ENCODE assay signal across 22 cellular contexts in genomic region chr1:24782689-24783088, GRCh38. TPM values are rescaled to one million over a fixed set of nuclear protein-coding genes. Genes with fewer than 3 reads are reported as not detected.
DNase-seq lines count a peak whose midpoint lies in the region; ATAC-seq, FAIRE-seq and TF ChIP-seq lines count a peak whose summit lies in the region.
"Had no signal": no experiment of that assay in that cellular context is flagged by ENCODE, and none has a peak within 500 bp of the region (broad histone marks: within the 10 kb centered on the region; RNA-seq: fewer than 3 reads in every experiment).

No MANE protein-coding gene starts in this region.

- POLR2A ChIA-PET in HepG2 (lab: Yijun Ruan, JAX) = no interaction called here
- POLR2A ChIA-PET in K562 (lab: Yijun Ruan, JAX) = interaction anchor here (1.0 kb wide), 1 partner anchor 12 kb away, joined by 4 read pairs; no protein-coding TSS in a partner anchor

- H3K36me3 ChIP-seq in HepG2 (replicated peaks in 1 of 2; ENCODE audit: control insufficient read depth in 1 of 2, insufficient read depth in 2 of 2, low read length in 2 of 2) = no peaks in the 10 kb centered on the region; a peak in 1 of 5 replicates
- no peaks in the 10 kb centered on the region for H3K36me3 ChIP-seq in right lobe of liver
- no peaks in the 10 kb centered on the region for H3K36me3 ChIP-seq in K562 (ENCODE audit: control insufficient read depth, insufficient read depth, low read length)
- H3K36me3 ChIP-seq in tibial artery = no peaks in the 10 kb centered on the region

- H3K27me3 ChIP-seq in HepG2 (ENCODE audit: control insufficient read depth in 1 of 2, insufficient read depth in 2 of 2, low read length in 2 of 2) = no peaks in the 10 kb centered on the region
- no peaks in the 10 kb centered on the region for H3K27me3 ChIP-seq in right lobe of liver
- H3K27me3 ChIP-seq in K562 (ENCODE audit: control insufficient read depth in 2 of 2, insufficient read depth in 2 of 2, low read length in 2 of 2) = no peaks in the 10 kb centered on the region
- H3K27me3 ChIP-seq in tibial artery = no peaks in the 10 kb centered on the region
- H3K27me3 ChIP-seq: BLaER1 had no signal

- TF ChIP-seq RAD21 in HepG2 (CRISPR knock-in tag; IDR thresholded peaks at IDR 0.05) (no peak), K562 (CRISPR knock-in tag; conservative IDR thresholded peaks at IDR 0.05 in 1 of 2, IDR thresholded peaks at IDR 0.05 in 1 of 2) (no peak)

- H3K9me1 ChIP-seq in K562 (ENCODE audit: control insufficient read depth, insufficient read depth, low read length) = peaks cover 4% of the 10 kb centered on the region

- H3K4me1 ChIP-seq in HepG2 (ENCODE audit: insufficient read depth, low read length) (peaks cover 39% of the 10 kb centered on the region), right lobe of liver (peaks cover 0 to 63% (median 17%) of the 10 kb centered on the region in 4 donors), K562 (replicated peaks in 1 of 2; ENCODE audit: control insufficient read depth in 2 of 2, insufficient read depth in 2 of 2, low read length in 2 of 2) (no peaks in the 10 kb centered on the region), tibial artery (peaks cover 0 to 97% (median 22%) of the 10 kb centered on the region in 4 donors)
- H3K4me1 ChIP-seq: BLaER1 had no signal

- no peak for TF ChIP-seq POLR2A in HepG2 (IDR thresholded peaks at IDR 0.05; ENCODE audit: insufficient read depth in 1 of 2, low read depth in 2 of 2, low read length in 2 of 2)
- TF ChIP-seq POLR2A in right lobe of liver (IDR thresholded peaks at IDR 0.05) = no peak
- no peak for TF ChIP-seq POLR2A in K562 (conservative IDR thresholded peaks at IDR 0.05)
- TF ChIP-seq POLR2A in GM12892 (IDR thresholded peaks at IDR 0.05; ENCODE audit: low read depth, low read length) = no peak

- BruUV-seq in HepG2 (replicated peaks; lab: Mats Ljungman, UMichigan) (no TSS peak), K562 (replicated peaks; lab: Mats Ljungman, UMichigan) (no TSS peak)

- H3K4me2 ChIP-seq in HepG2 (ENCODE audit: low read depth, low read length) = no peak overlapping the region
- H3K4me2 ChIP-seq in K562 (ENCODE audit: insufficient read depth, low read length) = no peak overlapping the region
- H3K4me2 ChIP-seq: BLaER1, GM23338 had no signal

- H3K9ac ChIP-seq in HepG2 (ENCODE audit: insufficient read depth, low read depth, low read length) (no peak overlapping the region), K562 (ENCODE audit: insufficient read depth in 1 of 2, low read depth in 2 of 2, low read length in 2 of 2) (no peak overlapping the region)
- H3K9ac ChIP-seq: BLaER1 had no signal

- no peak for TF ChIP-seq EP300 in HepG2 (IDR thresholded peaks at IDR 0.05; ENCODE audit: low read depth in 2 of 2, low read length in 2 of 2)
- no peak for TF ChIP-seq EP300 in HepG2 (CRISPR knock-in tag; IDR thresholded peaks at IDR 0.05; ENCODE audit: borderline replicate concordance)
- TF ChIP-seq EP300 in K562 (IDR thresholded peaks at IDR 0.05; ENCODE audit: low read length) = no peak

- in situ Hi-C loops in HepG2 (cut with HindIII; ENCODE audit: extremely low pct_ligation_motif_present, low pct_unique_long_range_greater_than_20kb) (no loop called here), K562 (cut with MboI) (no loop called here)

- H4K20me1 ChIP-seq in HepG2 (ENCODE audit: insufficient read depth, low read length) (0 out of 2 replicates have a peak, but pooled peaks cover 4% of the 10 kb centered on the region), K562 (replicated peaks; ENCODE audit: control insufficient read depth, insufficient read depth, low read length) (no peaks in the 10 kb centered on the region)

- no peaks in the 10 kb centered on the region for H3K9me3 ChIP-seq in HepG2 (ENCODE audit: low read length)
- no peaks in the 10 kb centered on the region for H3K9me3 ChIP-seq in right lobe of liver
- no peaks in the 10 kb centered on the region for H3K9me3 ChIP-seq in K562 (replicated peaks; ENCODE audit: control insufficient read depth, insufficient read depth, low read depth, low read length)
- H3K9me3 ChIP-seq in tibial artery = no peaks in the 10 kb centered on the region
- H3K9me3 ChIP-seq: BLaER1, Caco-2 had no signal

- DNase-seq in HepG2 (ENCODE audit: low spot score) = no peak
- no peak for DNase-seq in right lobe of liver
- DNase-seq in K562 (ENCODE audit: extremely low read depth in 1 of 4, low spot score in 3 of 4) = no peak
- DNase-seq in tibial artery = no peak
- no peak for DNase-seq in GM12892 (ENCODE audit: insufficient read length)
- DNase-seq in DMS153 (lab: John Stamatoyannopoulos, UW) = no peak
- DNase-seq in middle frontal gyrus (ENCODE audit: extremely low spot score, low spot score) = no peak
- DNase-seq: Caco-2; CD4-positive, CD25-positive, alpha-beta regulatory T cell; CD8-positive, alpha-beta T cell; DMS79; EL; GDM1; H9 had no signal

- 98% methylated on average over 2 of the region's 2 CpGs for WGBS in HepG2 (ENCODE audit: low lambda C conversion rate)
- WGBS in right lobe of liver (ENCODE audit: insufficient coverage, low coverage, low lambda C conversion rate, missing lambda C conversion rate) = 100% methylated on average over 2 of the region's 2 CpGs
- 98% methylated on average over 2 of the region's 2 CpGs for WGBS in K562 (ENCODE audit: insufficient coverage, low coverage, missing lambda C conversion rate)

- H3K27ac ChIP-seq in HepG2 (ENCODE audit: extremely low read length, insufficient read depth, low read length) (no peak overlapping the region), right lobe of liver (peak overlapping the region in 1 of 3 donors; percentile 80), K562 (ENCODE audit: extremely low read depth, low read depth, low read length) (no peak overlapping the region), tibial artery (peak overlapping the region; percentile 17 to 72)
- H3K27ac ChIP-seq: 22Rv1, BLaER1, C4-2B had no signal

- intact Hi-C loops in HepG2 (cut with micrococcal nuclease; ENCODE audit: unreplicated experiment) (no loop called here), right lobe of liver (cut with DNase I) (no loop called here), K562 (cut with micrococcal nuclease) (no loop called here), tibial artery (cut with DNase I; ENCODE audit: low total_unique reads) (no loop called here)

- FAIRE-seq in HepG2 (lab: Jason Lieb, UNC) (no peak), K562 (lab: Jason Lieb, UNC) (no peak), GM12892 (lab: Jason Lieb, UNC) (no peak)
- FAIRE-seq: A204.1, GM12878, GM18507 had no signal

- TF ChIP-seq CTCF in HepG2 (CRISPR knock-in tag; IDR thresholded peaks at IDR 0.05) (no peak), right lobe of liver (IDR thresholded peaks at IDR 0.05) (no peak), K562 (IDR thresholded peaks at IDR 0.05 in 2 of 3, conservative IDR thresholded peaks at IDR 0.05 in 1 of 3; ENCODE audit: insufficient read depth in 2 of 3, low read depth in 1 of 3, low read length in 3 of 3) (no peak), tibial artery (IDR thresholded peaks at IDR 0.05) (no peak)

- H3K4me3 ChIP-seq in HepG2 (replicated peaks in 1 of 3; ENCODE audit: insufficient read depth in 1 of 3, low read depth in 2 of 3, low read length in 3 of 3) (no peak overlapping the region), right lobe of liver (no peak overlapping the region), K562 (no peak overlapping the region), tibial artery (no peak overlapping the region)
- H3K4me3 ChIP-seq: BLaER1, GM12878, GM23338 had no signal

- no peak overlapping the region for H2AFZ ChIP-seq in HepG2 (ENCODE audit: low read length)
- no peak overlapping the region for H2AFZ ChIP-seq in K562 (ENCODE audit: low read depth, low read length)
- H2AFZ ChIP-seq: GM23338 had no signal

- ATAC-seq in HepG2 (no peak), right lobe of liver (no peak), K562 (no peak)
- ATAC-seq: CD8-positive, alpha-beta T cell; GM23338; HCT116 had no signal

- H3K79me2 ChIP-seq in HepG2 (ENCODE audit: insufficient read depth, low read length) (peaks cover 62% of the 10 kb centered on the region), K562 (ENCODE audit: control insufficient read depth, insufficient read depth, low read length) (peaks cover 28% of the 10 kb centered on the region; the same call in 2 of the 3 replicates)

- CTCF ChIA-PET in HepG2 (lab: Yijun Ruan, JAX; ENCODE audit: low intra/inter-chr PET ratio, low total read pairs) (no interaction called here), K562 (lab: Yijun Ruan, JAX; ENCODE audit: low intra/inter-chr PET ratio) (no interaction called here)

RNA-seq across cellular contexts. Expression of gene CLIC4, which starts 37.4 kb away (rescaled TPM):
- total RNA-seq in HepG2 (2016; rRNA removed; fragmentation: Illumina TruSeq; extraction: Trizol) = 77.4 and 120 TPM in 2 replicates
- total RNA-seq in HepG2 (2016; cell fraction: cytosol; rRNA removed; fragmentation: Illumina TruSeq; extraction: Trizol; ENCODE audit: low read depth) = 5.2 and 5.7 TPM in 2 replicates
- 79.6 and 107 TPM in 2 replicates for total RNA-seq in HepG2 (2016; cell fraction: insoluble cytoplasmic fraction; rRNA removed; fragmentation: Illumina TruSeq; extraction: Trizol)
- total RNA-seq in HepG2 (2016; cell fraction: membrane; rRNA removed; fragmentation: Illumina TruSeq; extraction: Trizol) = 27.3 and 32.5 TPM in 2 replicates
- 53.7 and 61.5 TPM in 2 replicates for total RNA-seq in HepG2 (2016; cell fraction: nucleus; rRNA removed; fragmentation: Illumina TruSeq; extraction: Trizol)
- 19.9 and 23.3 TPM in 2 replicates for polyA plus RNA-seq in HepG2 (2011; rRNA removed)
- polyA plus RNA-seq in HepG2 (2011; cell fraction: cytosol; rRNA removed) = 15.6 and 24.0 TPM in 2 replicates
- polyA plus RNA-seq in HepG2 (2011; cell fraction: nucleus; rRNA removed) = 8.0 and 12.1 TPM in 2 replicates
- polyA plus RNA-seq in HepG2 (2012) = 51.1 and 58.9 TPM in 2 replicates
- 5.0 and 5.8 TPM in 2 replicates for polyA plus RNA-seq in HepG2 (2016; cell fraction: cytosol; fragmentation: Illumina TruSeq; extraction: Trizol; ENCODE audit: low read depth)
- polyA plus RNA-seq in HepG2 (2016; cell fraction: insoluble cytoplasmic fraction; fragmentation: Illumina TruSeq; extraction: Trizol; ENCODE audit: low read depth) = 122 and 132 TPM in 2 replicates
- polyA plus RNA-seq in HepG2 (2016; cell fraction: membrane; fragmentation: Illumina TruSeq; extraction: Trizol; ENCODE audit: low read depth) = 19.2 and 20.4 TPM in 2 replicates
- 62.7 and 67.7 TPM in 2 replicates for polyA plus RNA-seq in HepG2 (2016; cell fraction: nucleus; fragmentation: Illumina TruSeq; extraction: Trizol; ENCODE audit: insufficient read depth, low read depth)
- 11.1 and 23.5 TPM in 2 replicates for polyA minus RNA-seq in HepG2 (2011; rRNA and poly(A)+ RNA removed; ENCODE audit: low replicate concordance)
- polyA minus RNA-seq in HepG2 (2011; cell fraction: cytosol; rRNA and poly(A)+ RNA removed) = 41.9 and 45.3 TPM in 2 replicates
- polyA minus RNA-seq in HepG2 (2011; cell fraction: nucleus; rRNA and poly(A)+ RNA removed) = 31.5 and 33.2 TPM in 2 replicates
- total RNA-seq in right lobe of liver = 10 to 100 TPM; 35.0 to 63.6 (median 44.3) TPM
- total RNA-seq in K562 (2011; cell fraction: chromatin; rRNA removed; ENCODE audit: low replicate concordance) = 12.8 and 26.9 TPM in 2 replicates
- 9.8 and 13.6 TPM in 2 replicates for total RNA-seq in K562 (2011; cell fraction: nucleolus; rRNA removed)
- 20.3 and 22.9 TPM in 2 replicates for total RNA-seq in K562 (2011; cell fraction: nucleoplasm; rRNA removed)
- total RNA-seq in K562 (2014; rRNA removed) = 31.8 and 34.6 TPM in 2 replicates
- 58.3 and 71.7 TPM in 2 replicates for total RNA-seq in K562 (2014; rRNA removed; fragmentation: Illumina TruSeq; extraction: Trizol)
- total RNA-seq in K562 (2015; rRNA removed; fragmentation: Illumina TruSeq; extraction: Trizol) = 35.6 and 39.1 TPM in 2 replicates
- 64.5 and 67.5 TPM in 2 replicates for total RNA-seq in K562 (2021)
- polyA plus RNA-seq in K562 (2011; rRNA removed) = 21.0 and 22.9 TPM in 2 replicates
- polyA plus RNA-seq in K562 (2011; cell fraction: cytosol; rRNA removed) = 7.4 and 14.6 TPM in 2 replicates
- polyA plus RNA-seq in K562 (2011; cell fraction: nucleus; rRNA removed) = 6.9 and 12.6 TPM in 2 replicates
- 37.3 and 89.5 TPM in 2 replicates for polyA plus RNA-seq in K562 (2012)
- 52.6 and 58.3 TPM in 2 replicates for polyA plus RNA-seq in K562 (2014; fragmentation: Illumina TruSeq; extraction: Trizol)
- polyA plus RNA-seq in K562 (2014; fragmentation: Nextera tagmentation; extraction: Ambion mirVana) = 10 to 100 TPM; 16.0 to 18.9 TPM
- polyA plus RNA-seq in K562 (2014; rRNA removed) = 33.8 and 38.4 TPM in 2 replicates
- 15.9 and 25.4 TPM in 2 replicates for polyA minus RNA-seq in K562 (2011; rRNA and poly(A)+ RNA removed)
- polyA minus RNA-seq in K562 (2011; cell fraction: cytosol; rRNA and poly(A)+ RNA removed) = 13.6 and 16.5 TPM in 2 replicates
- polyA minus RNA-seq in K562 (2011; cell fraction: nucleus; rRNA and poly(A)+ RNA removed) = 8.1 and 16.3 TPM in 2 replicates
- 39.3 TPM for polyA plus RNA-seq in GM12892 (2012; ENCODE audit: missing spikeins)

Comparison
In these comparisons a context has a peak if more than half of its experiments do, and no peak if none do; other contexts are left out.
1. H3K27ac ChIP-seq: peak in tibial artery (2 of 2); none in HepG2 (single experiment) and K562 (single experiment).
2. Of the 241 proteins assayed by ChIP-seq in both HepG2 and K562: peak only in HepG2: none; only in K562: none; in both: ZNF121; in neither: 240.